Comparison of ENCODE assay signal across 8 cellular contexts in the genomic region with DNA sequence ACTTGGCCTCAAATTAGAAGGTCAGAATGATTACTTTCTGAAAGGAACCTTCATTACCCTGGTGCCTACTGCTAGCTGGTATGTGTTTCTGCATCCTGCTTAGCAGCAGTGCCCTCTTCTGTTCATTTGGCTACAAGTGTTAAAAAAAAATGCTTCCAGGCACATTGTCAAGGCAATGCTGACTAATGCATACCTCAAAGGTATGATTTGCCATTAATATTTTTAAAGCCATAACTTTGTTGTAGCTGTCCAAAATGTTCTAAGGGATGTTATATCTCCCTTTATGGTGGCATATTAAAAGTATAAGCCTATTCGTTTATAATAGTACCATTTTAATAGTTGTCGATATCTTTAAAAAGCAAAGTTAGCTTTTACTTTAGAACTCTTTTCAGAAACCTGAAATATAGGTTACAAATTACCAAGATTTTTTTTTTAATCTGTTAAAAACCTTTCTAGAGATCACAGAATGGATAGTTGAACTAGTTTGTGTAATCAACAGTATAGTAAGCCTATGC. TPM values are rescaled to one million over a fixed set of nuclear protein-coding genes. Genes with fewer than 3 reads are reported as not detected.
DNase-seq lines count a peak whose midpoint lies in the region; ATAC-seq and TF ChIP-seq lines count a peak whose summit lies in the region.

No MANE protein-coding gene starts in this region.

- DNase-seq in NCI-H2107 treated with DMSO at 0.1 percent for 48 hours (lab: John Stamatoyannopoulos, UW; ENCODE audit: unreplicated experiment), result peak; percentile 13
- DNase-seq in NCI-H2107 (lab: John Stamatoyannopoulos, UW), result no peak
- DNase-seq in GM20000 (ENCODE audit: low spot score), result peak; percentile 36
- peak; percentile 58 for DNase-seq in NCI-H510A treated with DMSO at 0.1 percent for 48 hours (lab: John Stamatoyannopoulos, UW)
- peak; percentile 26 for DNase-seq in activated T-helper 1 cell treated with anti-CD3 and anti-CD28 coated beads, Interleukin-12 subunit alpha, Interleukin-12 subunit beta, Interleukin-2, Interleukin-4 antibody, amounts not matched to agents 30 ng/mL and 10 ng/mL and 1 ng/mL, durations not matched to agents 14 hours and 24 hours and 36 hours (ENCODE audit: low spot score)
- DNase-seq in globus pallidus (ENCODE audit: low spot score), result peak; percentile 72
- no peak for DNase-seq in progenitor cell of endocrine pancreas (ENCODE audit: low spot score, unreplicated experiment)

- no peak overlapping the region for H3K27ac Mint-ChIP-seq in activated T-helper 1 cell treated with anti-CD3 and anti-CD28 coated beads, Interleukin-12 subunit alpha, Interleukin-12 subunit beta, Interleukin-2, Interleukin-4 antibody, amounts not matched to agents 30 ng/mL and 10 ng/mL and 1 ng/mL, durations not matched to agents 14 hours and 24 hours and 36 hours
- no peak overlapping the region for H3K27ac Mint-ChIP-seq in progenitor cell of endocrine pancreas

- H3K4me1 Mint-ChIP-seq in activated T-helper 1 cell treated with anti-CD3 and anti-CD28 coated beads, Interleukin-12 subunit alpha, Interleukin-12 subunit beta, Interleukin-2, Interleukin-4 antibody, amounts not matched to agents 30 ng/mL and 10 ng/mL and 1 ng/mL, durations not matched to agents 14 hours and 24 hours and 36 hours (ENCODE audit: low read depth), result peaks cover 21% of the 10 kb centered on the region
- peaks cover 11% of the 10 kb centered on the region for H3K4me1 Mint-ChIP-seq in progenitor cell of endocrine pancreas (ENCODE audit: low read depth)

- intact Hi-C loops in activated T-helper 1 cell treated with anti-CD3 and anti-CD28 coated beads, Interleukin-12 subunit alpha, Interleukin-12 subunit beta, Interleukin-2, Interleukin-4 antibody, amounts not matched to agents 30 ng/mL and 10 ng/mL and 1 ng/mL, durations not matched to agents 14 hours and 24 hours and 36 hours (cut with micrococcal nuclease), result loop anchor here (1.0 kb wide), 3 partner anchors 53 to 156 kb away; partner anchors contain the start of gene ZC3H15

- peaks cover 3% of the 10 kb centered on the region for H3K36me3 Mint-ChIP-seq in activated T-helper 1 cell treated with anti-CD3 and anti-CD28 coated beads, Interleukin-12 subunit alpha, Interleukin-12 subunit beta, Interleukin-2, Interleukin-4 antibody, amounts not matched to agents 30 ng/mL and 10 ng/mL and 1 ng/mL, durations not matched to agents 14 hours and 24 hours and 36 hours (ENCODE audit: low read depth)
- peaks cover 21% of the 10 kb centered on the region for H3K36me3 Mint-ChIP-seq in progenitor cell of endocrine pancreas (ENCODE audit: insufficient read depth)

- no peak overlapping the region for H3K4me3 Mint-ChIP-seq in activated T-helper 1 cell treated with anti-CD3 and anti-CD28 coated beads, Interleukin-12 subunit alpha, Interleukin-12 subunit beta, Interleukin-2, Interleukin-4 antibody, amounts not matched to agents 30 ng/mL and 10 ng/mL and 1 ng/mL, durations not matched to agents 14 hours and 24 hours and 36 hours
- no peak overlapping the region for H3K4me3 Mint-ChIP-seq in progenitor cell of endocrine pancreas (ENCODE audit: low read depth)

- H3K9me3 Mint-ChIP-seq in activated T-helper 1 cell treated with anti-CD3 and anti-CD28 coated beads, Interleukin-12 subunit alpha, Interleukin-12 subunit beta, Interleukin-2, Interleukin-4 antibody, amounts not matched to agents 30 ng/mL and 10 ng/mL and 1 ng/mL, durations not matched to agents 14 hours and 24 hours and 36 hours, result no peaks in the 10 kb centered on the region
- no peaks in the 10 kb centered on the region for H3K9me3 Mint-ChIP-seq in progenitor cell of endocrine pancreas (ENCODE audit: low read depth)

- ATAC-seq in HG03457 (IDR thresholded peaks at IDR 0.05; ENCODE audit: unreplicated experiment), result peak; percentile 60

- TF ChIP-seq CTCF in GM20000 (IDR thresholded peaks at IDR 0.05; ENCODE audit: extremely low read depth, missing control alignments), result peak; percentile 66
- peak; percentile 75 for TF ChIP-seq CTCF in progenitor cell of endocrine pancreas (IDR thresholded peaks at IDR 0.05; ENCODE audit: unreplicated experiment)

- H3K27me3 Mint-ChIP-seq in activated T-helper 1 cell treated with anti-CD3 and anti-CD28 coated beads, Interleukin-12 subunit alpha, Interleukin-12 subunit beta, Interleukin-2, Interleukin-4 antibody, amounts not matched to agents 30 ng/mL and 10 ng/mL and 1 ng/mL, durations not matched to agents 14 hours and 24 hours and 36 hours (ENCODE audit: insufficient read depth), result no peaks in the 10 kb centered on the region
- H3K27me3 Mint-ChIP-seq in progenitor cell of endocrine pancreas, result no peaks in the 10 kb centered on the region

RNA-seq across cellular contexts. Expression of gene FAM171B, which starts 52.0 kb away (rescaled TPM):
- total RNA-seq in activated T-helper 1 cell treated with anti-CD3 and anti-CD28 coated beads, Interleukin-12 subunit alpha, Interleukin-12 subunit beta, Interleukin-2, Interleukin-4 antibody, amounts not matched to agents 30 ng/mL and 10 ng/mL and 1 ng/mL, durations not matched to agents 14 hours and 24 hours and 36 hours, result 0.73 and 1.3 TPM in 2 replicates
- 5.1 and 7.9 TPM in 2 replicates for total RNA-seq in progenitor cell of endocrine pancreas

RNA-seq across cellular contexts. Expression of gene ITGAV, which starts 52.0 kb away (rescaled TPM):
- 8.4 and 8.7 TPM in 2 replicates for total RNA-seq in activated T-helper 1 cell treated with anti-CD3 and anti-CD28 coated beads, Interleukin-12 subunit alpha, Interleukin-12 subunit beta, Interleukin-2, Interleukin-4 antibody, amounts not matched to agents 30 ng/mL and 10 ng/mL and 1 ng/mL, durations not matched to agents 14 hours and 24 hours and 36 hours
- 69.1 and 75.3 TPM in 2 replicates for total RNA-seq in progenitor cell of endocrine pancreas

Comparison
In these comparisons a context has a peak if more than half of its experiments do, and no peak if none do; other contexts are left out.
1. DNase-seq: peak in NCI-H2107 treated with DMSO at 0.1 percent for 48 hours (single experiment), GM20000 (single experiment), NCI-H510A treated with DMSO at 0.1 percent for 48 hours (single experiment), activated T-helper 1 cell treated with anti-CD3 and anti-CD28 coated beads, Interleukin-12 subunit alpha, Interleukin-12 subunit beta, Interleukin-2, Interleukin-4 antibody, amounts not matched to agents 30 ng/mL and 10 ng/mL and 1 ng/mL, durations not matched to agents 14 hours and 24 hours and 36 hours (single experiment) and globus pallidus (single experiment); none in NCI-H2107 (single experiment) and progenitor cell of endocrine pancreas (single experiment).